Comparison of ENCODE assay signal across 8 cellular contexts in the genomic region with DNA sequence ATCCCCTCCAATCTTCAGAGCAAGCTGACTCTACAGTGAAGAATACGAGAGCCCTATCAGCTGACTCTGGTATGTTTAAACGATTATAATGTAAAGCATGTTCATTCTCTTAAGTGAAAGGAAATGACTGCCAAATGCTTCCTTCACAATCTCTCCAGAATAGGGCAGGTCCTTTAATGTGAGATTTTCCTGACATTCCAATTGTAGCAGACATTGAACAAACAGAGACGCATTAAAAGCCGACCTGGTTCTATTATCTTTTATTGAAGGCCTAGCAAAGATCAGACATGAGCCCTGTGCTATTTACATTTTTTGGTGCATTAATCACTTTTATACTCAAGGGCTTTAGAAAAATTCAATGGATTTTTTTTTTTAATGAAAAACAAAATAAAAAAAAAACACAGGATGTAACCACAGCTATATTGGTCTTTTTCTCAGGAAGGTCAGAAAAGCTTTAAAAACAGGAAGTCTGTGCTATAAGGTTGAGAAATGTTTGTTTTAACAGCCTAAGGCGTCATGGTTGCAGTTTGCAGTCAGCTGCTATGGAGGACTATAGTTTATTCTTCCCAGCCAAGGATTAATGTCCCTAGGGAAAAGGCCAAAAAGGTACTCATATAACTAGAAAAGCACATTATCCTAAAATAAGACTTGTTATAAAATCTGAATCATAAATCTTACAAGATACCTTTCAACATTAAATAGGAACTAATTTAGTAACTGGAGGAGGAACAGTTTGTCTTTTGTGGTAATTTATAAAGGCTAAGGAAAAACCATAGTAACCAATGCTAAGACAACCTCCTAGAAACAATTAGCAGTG.
DNase-seq lines count a peak whose midpoint lies in the region; ATAC-seq and TF ChIP-seq lines count a peak whose summit lies in the region.

No MANE protein-coding gene starts in this region.

- no peaks in the 10 kb centered on the region for H3K36me3 ChIP-seq in skeletal muscle tissue (ENCODE audit: control insufficient read depth in 3 of 3, insufficient read depth in 3 of 3, low read length in 3 of 3)

- WGBS in lower leg skin, 2 donors: 20 to 22% methylated on average over 5 of the region's 5 CpGs

- H3K27ac ChIP-seq in skeletal muscle tissue (ENCODE audit: low read depth, low read length): peak overlapping the region; percentile 10

- peaks cover 3% of the 10 kb centered on the region for H3K36me3 Mint-ChIP-seq in activated naive CD8-positive, alpha-beta T cell treated with anti-CD3 and anti-CD28 coated beads, Interleukin-2, amount 50 U/mL, for 24 hours (ENCODE audit: low read depth)

- no peak for TF ChIP-seq POLR2A in lower leg skin (IDR thresholded peaks at IDR 0.05)

- peak overlapping the region; percentile 16 for H3K4me3 Mint-ChIP-seq in activated naive CD8-positive, alpha-beta T cell treated with anti-CD3 and anti-CD28 coated beads, Interleukin-2, amount 50 U/mL, for 24 hours

- H3K4me3 ChIP-seq in skeletal muscle tissue (ENCODE audit: low read length in 3 of 3): peak overlapping the region in 1 of 3 donors; percentile 5
- H3K4me3 ChIP-seq in lower leg skin (ENCODE audit: low read depth, poor library complexity, severe bottlenecking): no peak overlapping the region

- peaks cover 5% of the 10 kb centered on the region for H3K27me3 Mint-ChIP-seq in activated naive CD8-positive, alpha-beta T cell treated with anti-CD3 and anti-CD28 coated beads, Interleukin-2, amount 50 U/mL, for 24 hours

- intact Hi-C loops in lower leg skin (cut with DNase I; ENCODE audit: low total_unique reads): no loop called here

- peaks cover 4% of the 10 kb centered on the region for H3K9me3 Mint-ChIP-seq in activated naive CD8-positive, alpha-beta T cell treated with anti-CD3 and anti-CD28 coated beads, Interleukin-2, amount 50 U/mL, for 24 hours

- no peaks in the 10 kb centered on the region for H3K27me3 ChIP-seq in skeletal muscle tissue (ENCODE audit: control insufficient read depth in 3 of 3, insufficient read depth in 3 of 3, low read length in 3 of 3)

- DNase-seq in AG08395 (ENCODE audit: low spot score) (peak; percentile 66), HCEC 1CT (peak; percentile 92), NCI-H510A treated with DMSO at 0.1 percent for 48 hours (lab: John Stamatoyannopoulos, UW) (peak; percentile 98), hepatic stellate cell (ENCODE audit: low spot score) (peak; percentile 79), lower leg skin (ENCODE audit: low spot score in 2 of 2) (no peak)
- DNase-seq in activated naive CD8-positive, alpha-beta T cell treated with anti-CD3 and anti-CD28 coated beads, Interleukin-2, amount 50 U/mL, for 24 hours: no peak

- peak overlapping the region in 1 of 3 donors; percentile 40 for H3K9ac ChIP-seq in skeletal muscle tissue (ENCODE audit: low read depth in 1 of 3, low read length in 3 of 3)

- H3K9me3 ChIP-seq in skeletal muscle tissue (ENCODE audit: control insufficient read depth in 3 of 3, low read length in 3 of 3): no peaks in the 10 kb centered on the region

- ATAC-seq in activated naive CD8-positive, alpha-beta T cell treated with anti-CD3 and anti-CD28 coated beads, Interleukin-2, amount 50 U/mL, for 24 hours: no peak
- ATAC-seq in GM21619 (IDR thresholded peaks at IDR 0.05; ENCODE audit: unreplicated experiment): no peak

- peak overlapping the region; percentile 59 for H3K27ac Mint-ChIP-seq in activated naive CD8-positive, alpha-beta T cell treated with anti-CD3 and anti-CD28 coated beads, Interleukin-2, amount 50 U/mL, for 24 hours

- peaks cover 3 to 12% (median 10%) of the 10 kb centered on the region in 3 donors for H3K4me1 ChIP-seq in skeletal muscle tissue (ENCODE audit: control insufficient read depth in 3 of 3, insufficient read depth in 3 of 3, low read length in 3 of 3)

- TF ChIP-seq CTCF in lower leg skin (IDR thresholded peaks at IDR 0.05): no peak

- peaks cover 30% of the 10 kb centered on the region for H3K4me1 Mint-ChIP-seq in activated naive CD8-positive, alpha-beta T cell treated with anti-CD3 and anti-CD28 coated beads, Interleukin-2, amount 50 U/mL, for 24 hours

Comparison
In these comparisons a context has a peak if more than half of its experiments do, and no peak if none do; other contexts are left out.
1. DNase-seq: peak in AG08395 (single experiment), HCEC 1CT (single experiment), NCI-H510A treated with DMSO at 0.1 percent for 48 hours (single experiment) and hepatic stellate cell (single experiment); none in activated naive CD8-positive, alpha-beta T cell treated with anti-CD3 and anti-CD28 coated beads, Interleukin-2, amount 50 U/mL, for 24 hours (single experiment) and lower leg skin (0 of 2).